In genomic region chr14:52873694-52874093, GRCh38 we compare ENCODE assay signal across 15 cellular contexts.
DNase-seq lines count a peak whose midpoint lies in the region; ATAC-seq, FAIRE-seq and TF ChIP-seq lines count a peak whose summit lies in the region.
"Had no signal": no experiment of that assay in that cellular context is flagged by ENCODE, and none has a peak within 500 bp of the region (broad histone marks: within the 10 kb centered on the region; RNA-seq: fewer than 3 reads in every experiment).

No MANE protein-coding gene starts in this region.

- H3K27me3 ChIP-seq in H1 (replicated peaks in 1 of 4; ENCODE audit: control insufficient read depth in 3 of 4, extremely low read depth in 1 of 4, insufficient read depth in 3 of 4, low read length in 3 of 4): no peaks in the 10 kb centered on the region
- H3K27me3 ChIP-seq: dorsolateral prefrontal cortex, heart right ventricle, tibial artery had no signal

- H3K23me2 ChIP-seq in H1 (ENCODE audit: low read depth, low read length): no peaks in the 10 kb centered on the region

- H2BK5ac ChIP-seq in H1 (ENCODE audit: low read depth, low read length): 0 out of 2 replicates have a peak overlapping the region, but pooled peaks have one; percentile 75

- peaks cover 5% of the 10 kb centered on the region for H3K27me3 Mint-ChIP-seq in activated naive CD4-positive, alpha-beta T cell treated with anti-CD3 and anti-CD28 coated beads, Interleukin-2, amount 10 ng/mL, durations not matched to agents 7 days and 5 days

- H3K27ac Mint-ChIP-seq in activated naive CD4-positive, alpha-beta T cell treated with anti-CD3 and anti-CD28 coated beads, Interleukin-2, amount 10 ng/mL, durations not matched to agents 7 days and 5 days: no peak overlapping the region
- H3K27ac Mint-ChIP-seq: activated CD4-positive, alpha-beta T cell treated with anti-CD3 and anti-CD28 coated beads, Interleukin-2, amount 10 ng/mL, durations not matched to agents 24 days and 14 days had no signal

- H3K14ac ChIP-seq in H1 (ENCODE audit: insufficient read length): no peak overlapping the region

- TF ChIP-seq CTCF in AG09319 (IDR thresholded peaks at IDR 0.05; ENCODE audit: low read depth, low read length): no peak
- no peak for TF ChIP-seq CTCF in NB4 (IDR thresholded peaks at IDR 0.05; ENCODE audit: low read depth, low read length)
- no peak for TF ChIP-seq CTCF in H1 (IDR thresholded peaks at IDR 0.05; ENCODE audit: control extremely low read depth in 1 of 3, insufficient read depth in 1 of 3, low read depth in 1 of 3, low read length in 3 of 3)
- no peak for TF ChIP-seq CTCF in omental fat pad (IDR thresholded peaks at IDR 0.05)

- 80% methylated on average over 7 of the region's 7 CpGs; no CpG with 5 or more reads in 1 of the 2 experiments for WGBS in H1 (ENCODE audit: extremely low coverage in 1 of 2, insufficient coverage in 1 of 2, insufficient read length in 1 of 2, insufficient replicate concordance in 2 of 2, low coverage in 1 of 2, low lambda C conversion rate in 2 of 2, missing lambda C conversion rate in 1 of 2), 2 experiments

- H3K36me3 Mint-ChIP-seq in activated naive CD4-positive, alpha-beta T cell treated with anti-CD3 and anti-CD28 coated beads, Interleukin-2, amount 10 ng/mL, durations not matched to agents 7 days and 5 days: no peaks in the 10 kb centered on the region

- no peaks in the 10 kb centered on the region for H3K9me3 ChIP-seq in H1 (ENCODE audit: insufficient read depth in 2 of 2, low read depth in 1 of 2, low read length in 1 of 2)
- H3K9me3 ChIP-seq: heart right ventricle, tibial artery had no signal

- H2BK12ac ChIP-seq in H1 (ENCODE audit: low read depth, low read length): no peak overlapping the region

- no peak overlapping the region for H4K91ac ChIP-seq in H1 (replicated peaks; ENCODE audit: insufficient read length, low read length)

- no peak for FAIRE-seq in H1 (lab: Jason Lieb, UNC)

- H3K9ac ChIP-seq in H1 (replicated peaks in 1 of 4; ENCODE audit: extremely low read depth in 1 of 4, low read depth in 3 of 4, low read length in 3 of 4): no peak overlapping the region

- H2BK15ac ChIP-seq in H1 (ENCODE audit: low read length): no peak overlapping the region

- no peak overlapping the region for H2BK20ac ChIP-seq in H1 (ENCODE audit: low read length)

- H3K4me1 Mint-ChIP-seq in activated naive CD4-positive, alpha-beta T cell treated with anti-CD3 and anti-CD28 coated beads, Interleukin-2, amount 10 ng/mL, durations not matched to agents 7 days and 5 days: no peaks in the 10 kb centered on the region
- H3K4me1 Mint-ChIP-seq: activated CD4-positive, alpha-beta T cell treated with anti-CD3 and anti-CD28 coated beads, Interleukin-2, amount 10 ng/mL, durations not matched to agents 24 days and 14 days had no signal

- H3K79me1 ChIP-seq in H1 (ENCODE audit: low read depth, low read length): no peaks in the 10 kb centered on the region; the same call in 1 of the 2 replicates

- no peaks in the 10 kb centered on the region for H4K20me1 ChIP-seq in H1 (replicated peaks in 1 of 2; ENCODE audit: control insufficient read depth in 1 of 2, insufficient read depth in 2 of 2, low read length in 2 of 2)

- H3K56ac ChIP-seq in H1 (replicated peaks; ENCODE audit: insufficient read length, low read depth, low read length): no peak overlapping the region

- H3K4me3 ChIP-seq in NB4 (ENCODE audit: low read depth, low read length) (no peak overlapping the region), H1 (ENCODE audit: extremely low read depth in 1 of 4, insufficient read depth in 2 of 4, low read depth in 3 of 4, low read length in 4 of 4) (peak overlapping the region in 1 of 4 experiments; percentile 37; a peak in 1 of 8 replicates)
- H3K4me3 ChIP-seq: dorsolateral prefrontal cortex, heart right ventricle, tibial artery had no signal

- H3K4me3 Mint-ChIP-seq in activated naive CD4-positive, alpha-beta T cell treated with anti-CD3 and anti-CD28 coated beads, Interleukin-2, amount 10 ng/mL, durations not matched to agents 7 days and 5 days: no peak overlapping the region
- H3K4me3 Mint-ChIP-seq: activated CD4-positive, alpha-beta T cell treated with anti-CD3 and anti-CD28 coated beads, Interleukin-2, amount 10 ng/mL, durations not matched to agents 24 days and 14 days had no signal

- no peak for TF ChIP-seq EP300 in H1 (IDR thresholded peaks at IDR 0.05; ENCODE audit: borderline replicate concordance in 1 of 2, low read depth in 2 of 2, low read length in 2 of 2)

- TF ChIP-seq POLR2A in NB4 (IDR thresholded peaks at IDR 0.05; ENCODE audit: extremely low read depth, insufficient read length) (no peak), H1 (IDR thresholded peaks at IDR 0.05; ENCODE audit: control extremely low read depth in 1 of 2, low read depth in 2 of 2, low read length in 2 of 2) (no peak)

- no peaks in the 10 kb centered on the region for H3K79me2 ChIP-seq in H1 (ENCODE audit: control insufficient read depth in 1 of 2, insufficient read depth in 2 of 2, low read length in 2 of 2)

- H3K4me2 ChIP-seq in H1 (ENCODE audit: insufficient read depth in 1 of 2, low read depth in 2 of 2, low read length in 2 of 2): peak overlapping the region; percentile 59 to 94; a peak in 3 of 4 replicates

- peaks cover 12 to 86% (median 28%) of the 10 kb centered on the region in 4 experiments for H3K36me3 ChIP-seq in H1 (ENCODE audit: control insufficient read depth in 2 of 4, insufficient read depth in 4 of 4, low read length in 3 of 4)

- peak overlapping the region; percentile 11; the same call in 1 of the 2 replicates for H3K27ac ChIP-seq in H1 (ENCODE audit: low read depth, low read length)

- no peak overlapping the region for H2BK120ac ChIP-seq in H1 (replicated peaks; ENCODE audit: low read depth, low read length)

- TF ChIP-seq RAD21 in H1 (IDR thresholded peaks at IDR 0.05 in 1 of 2, conservative IDR thresholded peaks at IDR 0.05 in 1 of 2; ENCODE audit: low read depth in 2 of 2, low read length in 2 of 2): no peak

- ATAC-seq in omental fat pad (ENCODE audit: low FRiP score): peak; percentile 64
- no peak for ATAC-seq in HG03108 (IDR thresholded peaks at IDR 0.05; ENCODE audit: unreplicated experiment)

- H3K18ac ChIP-seq in H1 (ENCODE audit: extremely low read depth, low read length): no peak overlapping the region

- POLR2A ChIA-PET in H1 (lab: Charles Lee; ENCODE audit: partially characterized antibody): interaction anchor here (1.0 to 1.9 kb wide), 4 partner anchors 11 to 20 kb away, joined by 3 to 6 read pairs (median 3); no protein-coding TSS in a partner anchor

- peaks cover 0 to 23% (median 14%) of the 10 kb centered on the region in 4 experiments; a peak in 4 of 7 replicates for H3K4me1 ChIP-seq in H1 (replicated peaks in 1 of 4; ENCODE audit: control insufficient read depth in 3 of 4, insufficient read depth in 4 of 4, low read length in 3 of 4)

- no peaks in the 10 kb centered on the region for H3K9me3 Mint-ChIP-seq in activated naive CD4-positive, alpha-beta T cell treated with anti-CD3 and anti-CD28 coated beads, Interleukin-2, amount 10 ng/mL, durations not matched to agents 7 days and 5 days
- H3K9me3 Mint-ChIP-seq: activated CD4-positive, alpha-beta T cell treated with anti-CD3 and anti-CD28 coated beads, Interleukin-2, amount 10 ng/mL, durations not matched to agents 24 days and 14 days had no signal

- H2AK5ac ChIP-seq in H1 (ENCODE audit: low read depth, low read length): no peak overlapping the region

- H3K4ac ChIP-seq in H1 (replicated peaks; ENCODE audit: insufficient read length, low read depth, low read length): no peak overlapping the region

- H4K5ac ChIP-seq in H1 (ENCODE audit: insufficient read length, low read depth, low read length): peak overlapping the region; percentile 51

- H2AFZ ChIP-seq in H1 (ENCODE audit: low read length): no peak overlapping the region

- no peak overlapping the region for H3K23ac ChIP-seq in H1 (ENCODE audit: insufficient read length)

- CTCF ChIA-PET in H1 (lab: Charles Lee; ENCODE audit: partially characterized antibody): interaction anchor here (0.7 to 1.0 kb wide), 2 partner anchors 9 to 88 kb away, joined by 3 to 5 read pairs; no protein-coding TSS in a partner anchor
- CTCF ChIA-PET in activated naive CD4-positive, alpha-beta T cell treated with anti-CD3 and anti-CD28 coated beads, Interleukin-2, amount 10 ng/mL, durations not matched to agents 7 days and 5 days (lab: Charles Lee): no interaction called here

- no peak overlapping the region for H4K8ac ChIP-seq in H1 (ENCODE audit: extremely low read depth, insufficient read depth, low read length)

- DNase-seq in AG09319 (ENCODE audit: extremely low read depth, low read depth) (peak; percentile 42), NB4 (ENCODE audit: low read depth) (peak; percentile 13), H1 (ENCODE audit: low read depth in 1 of 2, low spot score in 2 of 2) (no peak), omental fat pad (ENCODE audit: low spot score) (no peak), UCSD-AML1 (lab: John Stamatoyannopoulos, UW; ENCODE audit: unreplicated experiment) (no peak)
- no peak for DNase-seq in activated effector memory CD4-positive, alpha-beta T cell treated with anti-CD3 and anti-CD28 coated beads, Interleukin-2, amount 50 U/mL, for 16 hours
- DNase-seq in activated naive CD4-positive, alpha-beta T cell treated with anti-CD3 and anti-CD28 coated beads, Interleukin-2, amount 10 ng/mL, durations not matched to agents 7 days and 5 days: no peak
- DNase-seq: activated CD4-positive, alpha-beta T cell treated with anti-CD3 and anti-CD28 coated beads, Interleukin-2, amount 10 ng/mL, durations not matched to agents 24 days and 14 days; activated naive CD4-positive, alpha-beta T cell; dorsolateral prefrontal cortex; heart right ventricle; NCI-H1436; NCI-H524 had no signal

TF ChIP-seq in H1, 55 proteins besides CTCF, POLR2A, EP300 and RAD21:
- no peak for TF ChIP-seq EZH2 (IDR thresholded peaks at IDR 0.05; ENCODE audit: low read depth, low read length, severe bottlenecking)
- peak; percentile 64 for TF ChIP-seq CEBPB (IDR thresholded peaks at IDR 0.05; ENCODE audit: low read depth, low read length)

Comparison
In these comparisons a context has a peak if more than half of its experiments do, and no peak if none do; other contexts are left out.
1. DNase-seq: peak in AG09319 (single experiment) and NB4 (single experiment); none in H1 (0 of 2), omental fat pad (single experiment), activated effector memory CD4-positive, alpha-beta T cell treated with anti-CD3 and anti-CD28 coated beads, Interleukin-2, amount 50 U/mL, for 16 hours (single experiment), activated naive CD4-positive, alpha-beta T cell treated with anti-CD3 and anti-CD28 coated beads, Interleukin-2, amount 10 ng/mL, durations not matched to agents 7 days and 5 days (single experiment) and UCSD-AML1 (single experiment).